13 cellular contexts compared by ENCODE assay signal in genomic region chr16:11757671-11758545, GRCh38. TPM values are rescaled to one million over a fixed set of nuclear protein-coding genes. Genes with fewer than 3 reads are reported as not detected.
DNase-seq lines count a peak whose midpoint lies in the region; ATAC-seq and TF ChIP-seq lines count a peak whose summit lies in the region.
"Had no signal": no experiment of that assay in that cellular context is flagged by ENCODE, and none has a peak within 500 bp of the region (broad histone marks: within the 10 kb centered on the region; RNA-seq: fewer than 3 reads in every experiment).

No MANE protein-coding gene starts in this region.

- H3K36me3 ChIP-seq in colonic mucosa = peaks cover 11% of the 10 kb centered on the region
- peaks cover 17 to 98% (median 27%) of the 10 kb centered on the region in 3 donors for H3K36me3 ChIP-seq in esophagus squamous epithelium

- H3K27ac ChIP-seq in CD4-positive, alpha-beta T cell (ENCODE audit: low read depth, low read length) = no peak overlapping the region
- H3K27ac ChIP-seq in colonic mucosa (peak overlapping the region; percentile 25), esophagus squamous epithelium (peak overlapping the region in 1 of 4 donors; percentile 13)
- H3K27ac ChIP-seq: skin epidermis had no signal

- no peaks in the 10 kb centered on the region for H3K4me1 Mint-ChIP-seq in CD4-positive, alpha-beta T cell (ENCODE audit: low read depth)
- peaks cover 34% of the 10 kb centered on the region for H3K4me1 Mint-ChIP-seq in nephron

- H3K36me3 Mint-ChIP-seq in CD4-positive, alpha-beta T cell (ENCODE audit: low read depth) = peaks cover 89% of the 10 kb centered on the region
- peaks cover 81% of the 10 kb centered on the region for H3K36me3 Mint-ChIP-seq in nephron (ENCODE audit: low read depth)

- no peaks in the 10 kb centered on the region for H3K27me3 ChIP-seq in CD4-positive, alpha-beta T cell (ENCODE audit: control insufficient read depth, insufficient read depth, low read length)
- H3K27me3 ChIP-seq in colonic mucosa = no peaks in the 10 kb centered on the region
- H3K27me3 ChIP-seq in esophagus squamous epithelium = no peaks in the 10 kb centered on the region

- H3K9me3 Mint-ChIP-seq in CD4-positive, alpha-beta T cell = no peaks in the 10 kb centered on the region
- no peaks in the 10 kb centered on the region for H3K9me3 Mint-ChIP-seq in nephron
- H3K9me3 Mint-ChIP-seq: stimulated activated memory B cell treated with anti-CD40 and anti-IgM and Interleukin-4, amounts not matched to agents 10 μg/mL and 1 μg/mL and 100 μg/mL, for 72 hours had no signal

- H3K4me3 ChIP-seq in colonic mucosa (no peak overlapping the region), esophagus squamous epithelium (no peak overlapping the region)
- H3K4me3 ChIP-seq: skin epidermis had no signal

- WGBS in esophagus squamous epithelium, 2 donors = 62 to 64% methylated on average over 9 to 10 of the region's 10 CpGs

- POLR2A ChIA-PET in CD4-positive, alpha-beta T cell (lab: Charles Lee) = interaction anchor here (0.6 to 1.7 kb wide), 2 partner anchors 15 to 39 kb away, joined by 4 to 7 read pairs; partner anchors contain the start of genes TXNDC11 and ZC3H7A

- no peak for DNase-seq in CD4-positive, alpha-beta T cell
- DNase-seq in NCI-H2196 treated with DMSO at 0.1 percent for 48 hours (lab: John Stamatoyannopoulos, UW; ENCODE audit: unreplicated experiment) (peak; percentile 59), colonic mucosa (peak; percentile 59), SW 1271 (lab: John Stamatoyannopoulos, UW) (no peak), putamen (ENCODE audit: low spot score) (no peak), esophagus squamous epithelium (lab: John Stamatoyannopoulos, UW) (no peak)
- DNase-seq: effector CD8-positive, alpha-beta T cell; NCI-H510A; T-helper 17 cell had no signal

- TF ChIP-seq POLR2A in esophagus squamous epithelium (IDR thresholded peaks at IDR 0.05) = no peak

- H3K27ac Mint-ChIP-seq in CD4-positive, alpha-beta T cell = peak overlapping the region; percentile 44
- peak overlapping the region; percentile 88 to 96 (median 91) for H3K27ac Mint-ChIP-seq in nephron
- H3K27ac Mint-ChIP-seq: stimulated activated memory B cell treated with anti-CD40 and anti-IgM and Interleukin-4, amounts not matched to agents 10 μg/mL and 1 μg/mL and 100 μg/mL, for 72 hours had no signal

- H3K9me3 ChIP-seq in CD4-positive, alpha-beta T cell (ENCODE audit: control insufficient read depth, low read length) = no peaks in the 10 kb centered on the region
- no peaks in the 10 kb centered on the region for H3K9me3 ChIP-seq in colonic mucosa
- no peaks in the 10 kb centered on the region for H3K9me3 ChIP-seq in esophagus squamous epithelium

- TF ChIP-seq CTCF in CD4-positive, alpha-beta T cell (IDR thresholded peaks at IDR 0.05) = no peak
- no peak for TF ChIP-seq CTCF in colonic mucosa (IDR thresholded peaks at IDR 0.05)
- no peak for TF ChIP-seq CTCF in nephron (IDR thresholded peaks at IDR 0.05; ENCODE audit: unreplicated experiment in 3 of 3)
- TF ChIP-seq CTCF in esophagus squamous epithelium (IDR thresholded peaks at IDR 0.05) = no peak

- no peaks in the 10 kb centered on the region for H3K27me3 Mint-ChIP-seq in CD4-positive, alpha-beta T cell
- no peaks in the 10 kb centered on the region for H3K27me3 Mint-ChIP-seq in nephron (ENCODE audit: low read depth)
- H3K27me3 Mint-ChIP-seq: stimulated activated memory B cell treated with anti-CD40 and anti-IgM and Interleukin-4, amounts not matched to agents 10 μg/mL and 1 μg/mL and 100 μg/mL, for 72 hours; T-helper 17 cell had no signal

- no peak for ATAC-seq in CD4-positive, alpha-beta T cell (ENCODE audit: poor library complexity)
- ATAC-seq in GM18868 (IDR thresholded peaks at IDR 0.05; ENCODE audit: unreplicated experiment) = no peak
- ATAC-seq: stimulated activated memory B cell treated with anti-CD40 and anti-IgM and Interleukin-4, amounts not matched to agents 10 μg/mL and 1 μg/mL and 100 μg/mL, for 72 hours; T-helper 17 cell had no signal

- H3K4me3 Mint-ChIP-seq in CD4-positive, alpha-beta T cell = no peak overlapping the region
- no peak overlapping the region for H3K4me3 Mint-ChIP-seq in nephron
- H3K4me3 Mint-ChIP-seq: stimulated activated memory B cell treated with anti-CD40 and anti-IgM and Interleukin-4, amounts not matched to agents 10 μg/mL and 1 μg/mL and 100 μg/mL, for 72 hours; T-helper 17 cell had no signal

- intact Hi-C loops in CD4-positive, alpha-beta T cell (cut with DNase I, micrococcal nuclease) = no loop called here
- intact Hi-C loops in colonic mucosa (cut with DNase I) = no loop called here
- intact Hi-C loops in esophagus squamous epithelium (cut with DNase I) = no loop called here

- CTCF ChIA-PET in CD4-positive, alpha-beta T cell (lab: Charles Lee) = interaction anchor here (1.3 to 2.2 kb wide), 2 partner anchors 10 to 39 kb away, joined by 3 to 8 read pairs; partner anchors contain the start of gene ZC3H7A

- H3K9ac ChIP-seq in colonic mucosa (ENCODE audit: low read depth in 2 of 2, low read length in 2 of 2) = peak overlapping the region in 1 of 2 donors; percentile 65

- H3K4me1 ChIP-seq in colonic mucosa (peaks cover 3% of the 10 kb centered on the region), esophagus squamous epithelium (peaks cover 0 to 9% (median 2%) of the 10 kb centered on the region in 3 donors)

RNA-seq across cellular contexts. Expression of gene TXNDC11, which starts 15.3 kb away (rescaled TPM):
- total RNA-seq in CD4-positive, alpha-beta T cell = 100 to 1,000 TPM; 111 to 112 TPM
- total RNA-seq in colonic mucosa (10 to 100 TPM; 52.0 to 62.1 TPM), esophagus squamous epithelium (10 to 100 TPM; 26.0 to 39.1 (median 35.9) TPM)

RNA-seq across cellular contexts. Expression of gene ZC3H7A, which starts 39.1 kb away (rescaled TPM):
- 100 to 1,000 TPM; 131 to 143 TPM for total RNA-seq in CD4-positive, alpha-beta T cell
- total RNA-seq in colonic mucosa = 10 to 100 TPM; 40.2 to 47.1 TPM
- total RNA-seq in esophagus squamous epithelium = 10 to 100 TPM; 16.6 to 34.1 (median 30.2) TPM

Comparison
In these comparisons a context has a peak if more than half of its experiments do, and no peak if none do; other contexts are left out.
1. DNase-seq: peak in NCI-H2196 treated with DMSO at 0.1 percent for 48 hours (single experiment) and colonic mucosa (single experiment); none in CD4-positive, alpha-beta T cell (0 of 10), SW 1271 (0 of 2), putamen (single experiment) and esophagus squamous epithelium (single experiment).